Comparison of ENCODE assay signal across 23 cellular contexts in genomic region chr10:31830887-31831286, GRCh38.
DNase-seq lines count a peak whose midpoint lies in the region; ATAC-seq, FAIRE-seq and TF ChIP-seq lines count a peak whose summit lies in the region.
"Had no signal": no experiment of that assay in that cellular context is flagged by ENCODE, and none has a peak within 500 bp of the region (broad histone marks: within the 10 kb centered on the region; RNA-seq: fewer than 3 reads in every experiment).

No MANE protein-coding gene starts in this region.

- H3K4me3 ChIP-seq in GM23338 (no peak overlapping the region), astrocyte (ENCODE audit: insufficient read depth, low read depth, low read length) (no peak overlapping the region), endodermal cell (ENCODE audit: low read length) (no peak overlapping the region)
- H3K4me3 ChIP-seq: PC-9 had no signal

- H3K27me3 ChIP-seq in GM23338 (ENCODE audit: insufficient read depth), result no peaks in the 10 kb centered on the region
- no peaks in the 10 kb centered on the region for H3K27me3 ChIP-seq in astrocyte (ENCODE audit: insufficient read depth, low read length)
- H3K27me3 ChIP-seq in endodermal cell (ENCODE audit: control insufficient read depth, insufficient read depth, low read length, poor library complexity, severe bottlenecking), result no peaks in the 10 kb centered on the region

- no peak for FAIRE-seq in astrocyte (lab: Jason Lieb, UNC)

- H3K4me2 ChIP-seq in GM23338 (no peak overlapping the region), astrocyte (ENCODE audit: low read length) (no peak overlapping the region)
- H3K4me2 ChIP-seq: PC-9 had no signal

- H3K4me3 Mint-ChIP-seq in GM23338, result no peak overlapping the region
- no peak overlapping the region for H3K4me3 Mint-ChIP-seq in astrocyte (ENCODE audit: unreplicated experiment)
- H3K4me3 Mint-ChIP-seq in endodermal cell, result no peak overlapping the region
- H3K4me3 Mint-ChIP-seq: activated CD4-positive, alpha-beta T cell treated with anti-CD3 and anti-CD28 coated beads, Interleukin-2, amount 10 ng/mL, durations not matched to agents 7 days and 5 days; natural killer cell treated with Interleukin-12 subunit alpha and Interleukin-12 subunit beta and Interleukin-15 and Interleukin-18, amount 100 ng/mL, for 72 hours; T-helper 1 cell treated with Interleukin-12 subunit alpha and Interleukin-12 subunit beta and Interleukin-4 antibody, amounts not matched to agents 30 μg/mL and 1 μg/mL, for 36 hours had no signal

- ATAC-seq in GM23338, result no peak
- ATAC-seq in GM19035 (IDR thresholded peaks at IDR 0.05; ENCODE audit: unreplicated experiment), result no peak
- ATAC-seq: natural killer cell treated with Interleukin-12 subunit alpha and Interleukin-12 subunit beta and Interleukin-15 and Interleukin-18, amount 100 ng/mL, for 72 hours; sciatic nerve had no signal

- H3K9me3 Mint-ChIP-seq in GM23338 (no peaks in the 10 kb centered on the region), astrocyte (ENCODE audit: unreplicated experiment) (peaks cover 1% of the 10 kb centered on the region), endodermal cell (no peaks in the 10 kb centered on the region)
- H3K9me3 Mint-ChIP-seq: activated CD4-positive, alpha-beta T cell treated with anti-CD3 and anti-CD28 coated beads, Interleukin-2, amount 10 ng/mL, durations not matched to agents 7 days and 5 days; natural killer cell treated with Interleukin-12 subunit alpha and Interleukin-12 subunit beta and Interleukin-15 and Interleukin-18, amount 100 ng/mL, for 72 hours; T-helper 1 cell treated with Interleukin-12 subunit alpha and Interleukin-12 subunit beta and Interleukin-4 antibody, amounts not matched to agents 30 μg/mL and 1 μg/mL, for 36 hours had no signal

- H4K20me1 ChIP-seq in GM23338 (replicated peaks; ENCODE audit: insufficient read depth) (no peaks in the 10 kb centered on the region), astrocyte (ENCODE audit: insufficient read depth, low read length) (no peaks in the 10 kb centered on the region)

- H3K27me3 Mint-ChIP-seq in GM23338 (ENCODE audit: insufficient read depth, low read depth, poor library complexity) (no peaks in the 10 kb centered on the region), astrocyte (ENCODE audit: low read depth, unreplicated experiment) (no peaks in the 10 kb centered on the region), endodermal cell (ENCODE audit: insufficient read depth) (no peaks in the 10 kb centered on the region)
- H3K27me3 Mint-ChIP-seq: activated CD4-positive, alpha-beta T cell treated with anti-CD3 and anti-CD28 coated beads, Interleukin-2, amount 10 ng/mL, durations not matched to agents 7 days and 5 days; natural killer cell treated with Interleukin-12 subunit alpha and Interleukin-12 subunit beta and Interleukin-15 and Interleukin-18, amount 100 ng/mL, for 72 hours had no signal

- H3K27ac Mint-ChIP-seq in GM23338 (peak overlapping the region; percentile 7; the same call in 1 of the 2 replicates), astrocyte (ENCODE audit: unreplicated experiment) (no peak overlapping the region), endodermal cell (no peak overlapping the region)
- H3K27ac Mint-ChIP-seq: activated CD4-positive, alpha-beta T cell treated with anti-CD3 and anti-CD28 coated beads, Interleukin-2, amount 10 ng/mL, durations not matched to agents 7 days and 5 days; natural killer cell treated with Interleukin-12 subunit alpha and Interleukin-12 subunit beta and Interleukin-15 and Interleukin-18, amount 100 ng/mL, for 72 hours; T-helper 1 cell treated with Interleukin-12 subunit alpha and Interleukin-12 subunit beta and Interleukin-4 antibody, amounts not matched to agents 30 μg/mL and 1 μg/mL, for 36 hours had no signal

- H3K9ac ChIP-seq in astrocyte (ENCODE audit: low read length) (no peak overlapping the region), endodermal cell (ENCODE audit: extremely low read depth, low read length, poor library complexity, severe bottlenecking) (no peak overlapping the region)

- H3K4me1 Mint-ChIP-seq in GM23338 (peaks cover 35% of the 10 kb centered on the region), astrocyte (ENCODE audit: low read depth, unreplicated experiment) (peaks cover 3% of the 10 kb centered on the region), endodermal cell (peaks cover 21% of the 10 kb centered on the region)

- no peaks in the 10 kb centered on the region for H3K36me3 Mint-ChIP-seq in GM23338 (ENCODE audit: low read depth)
- no peaks in the 10 kb centered on the region for H3K36me3 Mint-ChIP-seq in astrocyte (ENCODE audit: low read depth, unreplicated experiment)
- H3K36me3 Mint-ChIP-seq in endodermal cell (ENCODE audit: low read depth), result peaks cover 14% of the 10 kb centered on the region
- H3K36me3 Mint-ChIP-seq: natural killer cell treated with Interleukin-12 subunit alpha and Interleukin-12 subunit beta and Interleukin-15 and Interleukin-18, amount 100 ng/mL, for 72 hours had no signal

- H3K9me2 ChIP-seq in GM23338 (ENCODE audit: insufficient read depth), result no peaks in the 10 kb centered on the region

- DNase-seq in A172 (ENCODE audit: low spot score), result peak; percentile 12
- no peak for DNase-seq in GM23338 (ENCODE audit: low spot score)
- DNase-seq in astrocyte (ENCODE audit: low read depth), result peak; percentile 16
- peak; percentile 74 for DNase-seq in fibroblast of peridontal ligament (ENCODE audit: extremely low read depth)
- DNase-seq in OCI-M1 (lab: John Stamatoyannopoulos, UW), result no peak
- no peak for DNase-seq in endodermal cell
- no peak for DNase-seq in kidney glomerular epithelial cell (lab: John Stamatoyannopoulos, UW)
- DNase-seq: activated CD4-positive, alpha-beta T cell treated with anti-CD3 and anti-CD28 coated beads, Interleukin-2, amount 10 ng/mL, durations not matched to agents 7 days and 5 days; activated CD8-positive, alpha-beta memory T cell treated with anti-CD3 and anti-CD28 coated beads, Interleukin-2, amount 50 U/mL, for 48 hours; activated gamma-delta T cell treated with Interleukin-2 at 50 U/mL for 16 hours; mesendoderm; MV-4-11; NCI-H1694 treated with DMSO at 0.1 percent for 48 hours; NCI-H2227 treated with DMSO at 0.1 percent for 48 hours; PC-9; SIG-M5; substantia nigra had no signal

- no peaks in the 10 kb centered on the region for H3F3A ChIP-seq in GM23338 (replicated peaks; ENCODE audit: low read depth)

- H3K36me3 ChIP-seq in GM23338 (ENCODE audit: insufficient read depth) (no peaks in the 10 kb centered on the region), astrocyte (ENCODE audit: insufficient read depth, low read length) (no peaks in the 10 kb centered on the region), endodermal cell (ENCODE audit: control insufficient read depth, insufficient read depth, low read length) (peaks cover 6% of the 10 kb centered on the region)

- H2AFZ ChIP-seq in GM23338, result no peak overlapping the region
- no peak overlapping the region for H2AFZ ChIP-seq in astrocyte (ENCODE audit: low read depth, low read length)
- H2AFZ ChIP-seq: PC-9 had no signal

- H3K4me1 ChIP-seq in GM23338 (ENCODE audit: insufficient read depth) (peaks cover 21% of the 10 kb centered on the region), astrocyte (ENCODE audit: insufficient read depth, low read length) (no peaks in the 10 kb centered on the region), endodermal cell (ENCODE audit: control insufficient read depth, insufficient read depth, low read length) (no peaks in the 10 kb centered on the region)

- H3K79me2 ChIP-seq in GM23338 (replicated peaks; ENCODE audit: insufficient read depth), result no peaks in the 10 kb centered on the region
- no peaks in the 10 kb centered on the region for H3K79me2 ChIP-seq in astrocyte (ENCODE audit: insufficient read depth, low read length)

- H3K9me3 ChIP-seq in astrocyte (ENCODE audit: insufficient read depth, low read depth, low read length) (no peaks in the 10 kb centered on the region), endodermal cell (ENCODE audit: control insufficient read depth, low read length) (no peaks in the 10 kb centered on the region)

- H3K27ac ChIP-seq in GM23338 (ENCODE audit: low read depth) (no peak overlapping the region), astrocyte (ENCODE audit: low read depth, low read length) (no peak overlapping the region), endodermal cell (ENCODE audit: low read depth, low read length) (no peak overlapping the region)
- H3K27ac ChIP-seq: C4-2B, PC-9, VCaP had no signal

- no peak for TF ChIP-seq CTCF in GM23338 (conservative IDR thresholded peaks at IDR 0.05; ENCODE audit: low read depth in 2 of 2)
- no peak for TF ChIP-seq CTCF in astrocyte (IDR thresholded peaks at IDR 0.05; ENCODE audit: insufficient read depth, low read depth, low read length)
- no peak for TF ChIP-seq CTCF in endodermal cell (conservative IDR thresholded peaks at IDR 0.05)

- WGBS in endodermal cell (ENCODE audit: insufficient coverage in 1 of 2, insufficient read length in 1 of 2), 2 experiments, result 94% methylated on average over 4 of the region's 5 CpGs; no CpG with 5 or more reads in 1 of the 2 experiments

TF ChIP-seq in GM23338, 12 proteins besides CTCF, POLR2A, EP300 and RAD21 (continues in another document):
- TF ChIP-seq REST (IDR thresholded peaks at IDR 0.05; ENCODE audit: unreplicated experiment) (no peak), ZNF114 (CRISPR knock-in tag; IDR thresholded peaks at IDR 0.05) (no peak), STAT1 (IDR thresholded peaks at IDR 0.05; ENCODE audit: unreplicated experiment) (no peak), EZH2 (IDR thresholded peaks at IDR 0.05; ENCODE audit: low read depth, unreplicated experiment) (no peak)

Comparison
In these comparisons a context has a peak if more than half of its experiments do, and no peak if none do; other contexts are left out.
1. DNase-seq: peak in A172 (single experiment), astrocyte (single experiment) and fibroblast of peridontal ligament (single experiment); none in GM23338 (single experiment), OCI-M1 (single experiment), endodermal cell (single experiment) and kidney glomerular epithelial cell (single experiment).